In the genomic region with DNA sequence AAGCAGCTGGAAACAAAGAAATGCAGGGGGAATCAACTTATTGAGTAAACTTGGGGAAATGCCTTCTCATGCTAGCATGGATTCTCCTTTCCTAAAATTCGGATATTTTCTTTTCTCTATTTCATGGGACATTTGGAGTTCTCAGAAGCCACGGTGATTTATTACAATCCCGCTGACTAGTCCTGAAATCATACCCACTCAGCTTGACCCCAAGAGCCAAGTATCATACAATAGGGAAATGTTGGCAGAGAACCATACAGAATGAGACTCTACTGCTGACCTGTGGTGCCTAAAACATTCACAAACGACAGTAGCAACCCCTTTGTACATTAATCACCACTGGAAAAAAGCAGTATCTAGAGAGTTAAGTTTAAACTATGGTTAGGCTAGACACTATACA, we compare ENCODE assay signal across 20 cellular contexts.
DNase-seq lines count a peak whose midpoint lies in the region; ATAC-seq and TF ChIP-seq lines count a peak whose summit lies in the region.
"Had no signal": no experiment of that assay in that cellular context is flagged by ENCODE, and none has a peak within 500 bp of the region (broad histone marks: within the 10 kb centered on the region; RNA-seq: fewer than 3 reads in every experiment).

No MANE protein-coding gene starts in this region.

- intact Hi-C loops in Caco-2 (cut with micrococcal nuclease; ENCODE audit: unreplicated experiment), result no loop called here

- H3K9me3 Mint-ChIP-seq in mesothelial cell of epicardium (peaks cover 6% of the 10 kb centered on the region), Caco-2 (ENCODE audit: unreplicated experiment) (peaks cover 10% of the 10 kb centered on the region)

- no peaks in the 10 kb centered on the region for H3K9me3 ChIP-seq in Caco-2
- H3K9me3 ChIP-seq: BE2C, BLaER1 had no signal

- no TSS peak for BruUV-seq in Caco-2 (replicated peaks; lab: Mats Ljungman, UMichigan)

- H3K27ac Mint-ChIP-seq in mesothelial cell of epicardium, result no peak overlapping the region
- no peak overlapping the region for H3K27ac Mint-ChIP-seq in Caco-2 (ENCODE audit: unreplicated experiment)
- H3K27ac Mint-ChIP-seq: CD14-positive monocyte; CD4-positive, alpha-beta memory T cell; CD4-positive, CD25-positive, alpha-beta regulatory T cell; CD8-positive, alpha-beta memory T cell had no signal

- H3K4me3 ChIP-seq in fibroblast of mammary gland (ENCODE audit: control insufficient read depth, low read depth, low read length), result no peak overlapping the region
- no peak overlapping the region for H3K4me3 ChIP-seq in Caco-2 (ENCODE audit: low read depth, low read length)
- H3K4me3 ChIP-seq: BLaER1 had no signal

- H3K4me3 Mint-ChIP-seq in mesothelial cell of epicardium (no peak overlapping the region), Caco-2 (ENCODE audit: unreplicated experiment) (no peak overlapping the region)
- H3K4me3 Mint-ChIP-seq: CD14-positive monocyte; CD4-positive, alpha-beta memory T cell; CD4-positive, CD25-positive, alpha-beta regulatory T cell; CD8-positive, alpha-beta memory T cell had no signal

- H3K36me3 Mint-ChIP-seq in mesothelial cell of epicardium (peaks cover 17% of the 10 kb centered on the region), Caco-2 (ENCODE audit: insufficient read depth, unreplicated experiment) (peaks cover 19% of the 10 kb centered on the region)
- H3K36me3 Mint-ChIP-seq: CD14-positive monocyte; CD4-positive, alpha-beta memory T cell; CD4-positive, CD25-positive, alpha-beta regulatory T cell had no signal

- H3K27me3 Mint-ChIP-seq in mesothelial cell of epicardium (ENCODE audit: low read depth), result no peaks in the 10 kb centered on the region
- H3K27me3 Mint-ChIP-seq in Caco-2 (ENCODE audit: insufficient read depth, unreplicated experiment), result no peaks in the 10 kb centered on the region

- H3K4me1 Mint-ChIP-seq in mesothelial cell of epicardium, result peaks cover 10% of the 10 kb centered on the region
- H3K4me1 Mint-ChIP-seq in Caco-2 (ENCODE audit: low read depth, unreplicated experiment), result peaks cover 14% of the 10 kb centered on the region
- H3K4me1 Mint-ChIP-seq: CD14-positive monocyte; CD4-positive, alpha-beta memory T cell; CD4-positive, CD25-positive, alpha-beta regulatory T cell; CD8-positive, alpha-beta memory T cell had no signal

- DNase-seq in HCEC 1CT (peak; percentile 67), M059J (ENCODE audit: low read depth) (peak; percentile 35), fibroblast of mammary gland (ENCODE audit: low read depth) (peak; percentile 74), mesothelial cell of epicardium (ENCODE audit: low spot score in 2 of 2, unreplicated experiment in 2 of 2) (no peak), Caco-2 (no peak)
- DNase-seq: 8988T; ACHN; BE2C; C1 segment of cervical spinal cord; Calu3; CD4-positive, alpha-beta memory T cell; CD4-positive, CD25-positive, alpha-beta regulatory T cell; CD8-positive, alpha-beta memory T cell; COR-L47; DMS79 treated with DMSO at 0.1 percent for 48 hours; GF-D8 had no signal

- H3K4me1 ChIP-seq in Caco-2, result peaks cover 14% of the 10 kb centered on the region
- H3K4me1 ChIP-seq: BE2C, BLaER1 had no signal

- POLR2A ChIA-PET in Caco-2 (lab: Charles Lee), result no interaction called here

- CTCF ChIA-PET in Caco-2 (lab: Charles Lee), result no interaction called here

- H3K27me3 ChIP-seq in Caco-2 (replicated peaks; ENCODE audit: control insufficient read depth, insufficient read depth, low read length), result no peaks in the 10 kb centered on the region
- H3K27me3 ChIP-seq: BE2C, BLaER1 had no signal

- no peaks in the 10 kb centered on the region for H3K36me3 ChIP-seq in Caco-2 (ENCODE audit: control insufficient read depth, insufficient read depth, low read length)
- H3K36me3 ChIP-seq: BLaER1 had no signal

- ATAC-seq in HG03045 (IDR thresholded peaks at IDR 0.05; ENCODE audit: unreplicated experiment) (no peak), HG02973 (IDR thresholded peaks at IDR 0.05; ENCODE audit: unreplicated experiment) (no peak)

- TF ChIP-seq CTCF in fibroblast of mammary gland (conservative IDR thresholded peaks at IDR 0.05; ENCODE audit: control insufficient read depth, insufficient read depth, low read depth, low read length), result no peak
- no peak for TF ChIP-seq CTCF in mesothelial cell of epicardium (IDR thresholded peaks at IDR 0.05; ENCODE audit: unreplicated experiment)
- no peak for TF ChIP-seq CTCF in Caco-2 (IDR thresholded peaks at IDR 0.05; ENCODE audit: insufficient read depth in 1 of 2, low read depth in 1 of 2, low read length in 1 of 2, severe bottlenecking in 1 of 2, unreplicated experiment in 1 of 2)

Comparison
In these comparisons a context has a peak if more than half of its experiments do, and no peak if none do; other contexts are left out.
1. DNase-seq: peak in HCEC 1CT (single experiment), M059J (single experiment) and fibroblast of mammary gland (single experiment); none in mesothelial cell of epicardium (0 of 2) and Caco-2 (0 of 2).